Comparison of ENCODE assay signal across 20 cellular contexts in genomic region chr19:10452726-10453620, GRCh38. TPM values are rescaled to one million over a fixed set of nuclear protein-coding genes. Genes with fewer than 3 reads are reported as not detected.
DNase-seq lines count a peak whose midpoint lies in the region; ATAC-seq and TF ChIP-seq lines count a peak whose summit lies in the region.
"Had no signal": no experiment of that assay in that cellular context is flagged by ENCODE, and none has a peak within 500 bp of the region (broad histone marks: within the 10 kb centered on the region; RNA-seq: fewer than 3 reads in every experiment).

No MANE protein-coding gene starts in this region.

- POLR2A ChIA-PET in WTC11 (lab: Charles Lee), result no interaction called here

- no peaks in the 10 kb centered on the region for H3K9me3 Mint-ChIP-seq in WTC11
- H3K9me3 Mint-ChIP-seq: activated naive CD8-positive, alpha-beta T cell treated with anti-CD3 and anti-CD28 coated beads, Interleukin-2, amount 10 ng/mL, durations not matched to agents 7 days and 5 days; neural crest cell had no signal

- H3K4me3 Mint-ChIP-seq in WTC11, result no peak overlapping the region
- H3K4me3 Mint-ChIP-seq: activated naive CD8-positive, alpha-beta T cell treated with anti-CD3 and anti-CD28 coated beads, Interleukin-2, amount 10 ng/mL, durations not matched to agents 7 days and 5 days; neural crest cell had no signal

- no peaks in the 10 kb centered on the region for H3K36me3 Mint-ChIP-seq in WTC11

- DNase-seq in NCI-H2227 (lab: John Stamatoyannopoulos, UW; ENCODE audit: unreplicated experiment), result peak; percentile 9
- no peak for DNase-seq in NCI-H2227 treated with DMSO at 0.1 percent for 48 hours (lab: John Stamatoyannopoulos, UW)
- no peak for DNase-seq in WTC11 (ENCODE audit: low spot score)
- peak; percentile 60 for DNase-seq in left kidney (ENCODE audit: low read depth, low spot score)
- DNase-seq in stimulated activated naive CD8-positive, alpha-beta T cell treated with anti-CD3 and anti-CD28 coated beads, Interleukin-15, Interleukin-2, amounts not matched to agents 100 U/mL and 50 U/mL, for 24 hours, result no peak
- no peak for DNase-seq in stimulated activated CD8-positive, alpha-beta memory T cell treated with anti-CD3 and anti-CD28 coated beads, Interleukin-4, amount 100 ng/mL, for 48 hours
- DNase-seq in ureter (ENCODE audit: low spot score), result no peak
- DNase-seq in NCI-H2196 (lab: John Stamatoyannopoulos, UW; ENCODE audit: unreplicated experiment), result no peak
- DNase-seq: activated CD4-positive, alpha-beta T cell treated with anti-CD3 and anti-CD28 coated beads for 48 hours; activated naive CD8-positive, alpha-beta T cell treated with anti-CD3 and anti-CD28 coated beads, Interleukin-2, amount 10 ng/mL, durations not matched to agents 7 days and 5 days; cerebellar nuclear complex; effector CD8-positive, alpha-beta T cell; foreskin melanocyte; hippocampal formation; KBM-7; NCI-H2171 treated with DMSO at 0.1 percent for 48 hours; psoas muscle; stimulated activated naive CD4-positive, alpha-beta T cell treated with Interleukin-2 at 50 U/mL for 16 hours had no signal

- no peak for ATAC-seq in WTC11
- ATAC-seq in stimulated activated naive CD8-positive, alpha-beta T cell treated with anti-CD3 and anti-CD28 coated beads, Interleukin-15, Interleukin-2, amounts not matched to agents 100 U/mL and 50 U/mL, for 24 hours, result peak; percentile 20
- ATAC-seq: esophagus mucosa, psoas muscle had no signal

- H3K4me1 Mint-ChIP-seq in WTC11, result peaks cover 6% of the 10 kb centered on the region

- CTCF ChIA-PET in WTC11 (lab: Charles Lee), result interaction anchor here (1.0 to 2.0 kb wide), 3 partner anchors 31 to 192 kb away, joined by 3 to 15 read pairs (median 4); no protein-coding TSS in a partner anchor

- no peak for TF ChIP-seq CTCF in WTC11 (IDR thresholded peaks at IDR 0.05)

- H3K27ac Mint-ChIP-seq in WTC11, result peak overlapping the region; percentile 33; the same call in 1 of the 2 replicates
- H3K27ac Mint-ChIP-seq: activated naive CD8-positive, alpha-beta T cell treated with anti-CD3 and anti-CD28 coated beads, Interleukin-2, amount 10 ng/mL, durations not matched to agents 7 days and 5 days had no signal

- H3K27me3 Mint-ChIP-seq in WTC11 (ENCODE audit: low read depth), result no peaks in the 10 kb centered on the region; the same call in 1 of the 2 replicates
- H3K27me3 Mint-ChIP-seq: activated naive CD8-positive, alpha-beta T cell treated with anti-CD3 and anti-CD28 coated beads, Interleukin-2, amount 10 ng/mL, durations not matched to agents 7 days and 5 days had no signal

TF ChIP-seq in WTC11, 78 proteins besides CTCF, POLR2A, EP300 and RAD21:
- TF ChIP-seq CBFB (CRISPR knock-in tag; IDR thresholded peaks at IDR 0.05; ENCODE audit: low read depth) (no peak), OVOL2 (CRISPR knock-in tag; IDR thresholded peaks at IDR 0.05; ENCODE audit: borderline replicate concordance) (no peak), STAT6 (CRISPR knock-in tag; conservative IDR thresholded peaks at IDR 0.05; ENCODE audit: low read depth) (no peak), ZMAT4 (CRISPR knock-in tag; IDR thresholded peaks at IDR 0.05) (no peak), ZNF121 (CRISPR knock-in tag; IDR thresholded peaks at IDR 0.05) (no peak), NFYB (CRISPR knock-in tag; conservative IDR thresholded peaks at IDR 0.05; ENCODE audit: low read depth) (no peak), ZNF423 (CRISPR knock-in tag; IDR thresholded peaks at IDR 0.05) (no peak)

RNA-seq across cellular contexts. Expression of gene PDE4A, which starts 32.6 kb away (rescaled TPM):
- total RNA-seq in WTC11 (2021) (5.3 to 5.9 TPM (median 5.8 TPM) in 3 replicates), ureter (9.4 TPM)

RNA-seq across cellular contexts. Expression of gene CDC37, which starts 49.6 kb away (rescaled TPM):
- total RNA-seq in WTC11 (2021) (163 to 204 TPM (median 164 TPM) in 3 replicates), ureter (192 TPM)

RNA-seq across cellular contexts. Expression of gene KEAP1, which starts 50.2 kb away (rescaled TPM):
- 65.1 to 74.9 TPM (median 68.7 TPM) in 3 replicates for total RNA-seq in WTC11 (2021)
- 52.6 TPM for total RNA-seq in ureter

Comparison
In these comparisons a context has a peak if more than half of its experiments do, and no peak if none do; other contexts are left out.
1. DNase-seq: peak in NCI-H2227 (single experiment) and left kidney (single experiment); none in NCI-H2227 treated with DMSO at 0.1 percent for 48 hours (single experiment), WTC11 (single experiment), stimulated activated naive CD8-positive, alpha-beta T cell treated with anti-CD3 and anti-CD28 coated beads, Interleukin-15, Interleukin-2, amounts not matched to agents 100 U/mL and 50 U/mL, for 24 hours (single experiment), stimulated activated CD8-positive, alpha-beta memory T cell treated with anti-CD3 and anti-CD28 coated beads, Interleukin-4, amount 100 ng/mL, for 48 hours (single experiment), ureter (single experiment) and NCI-H2196 (single experiment).